In genomic region chr16:31064882-31065461, GRCh38 we compare ENCODE assay signal across 8 cellular contexts. TPM values are rescaled to one million over a fixed set of nuclear protein-coding genes. Genes with fewer than 3 reads are reported as not detected.
DNase-seq lines count a peak whose midpoint lies in the region; ATAC-seq and TF ChIP-seq lines count a peak whose summit lies in the region.

No MANE protein-coding gene starts in this region.

- no peak for ATAC-seq in natural killer cell treated with Interleukin-12 subunit alpha and Interleukin-12 subunit beta and Interleukin-15 and Interleukin-18, amount 100 ng/mL, for 72 hours
- no peak for ATAC-seq in GM21423 (IDR thresholded peaks at IDR 0.05; ENCODE audit: unreplicated experiment)

- H3K4me1 Mint-ChIP-seq in natural killer cell treated with Interleukin-12 subunit alpha and Interleukin-12 subunit beta and Interleukin-15 and Interleukin-18, amount 100 ng/mL, for 72 hours (ENCODE audit: low read depth in 2 of 2): peaks cover 41 to 53% of the 10 kb centered on the region in 2 donors

- DNase-seq in AG20443 (ENCODE audit: low spot score): peak; percentile 95
- peak; percentile 99 for DNase-seq in NCI-H524 treated with DMSO at 0.1 percent for 48 hours (lab: John Stamatoyannopoulos, UW)
- peak; percentile 63 for DNase-seq in dermis blood vessel endothelial cell
- no peak for DNase-seq in natural killer cell treated with Interleukin-12 subunit alpha and Interleukin-12 subunit beta and Interleukin-15 and Interleukin-18, amount 100 ng/mL, for 72 hours (ENCODE audit: low spot score)
- no peak for DNase-seq in NCI-H345 treated with DMSO at 0.1 percent for 48 hours (lab: John Stamatoyannopoulos, UW; ENCODE audit: unreplicated experiment)
- DNase-seq in NCI-H774 (lab: John Stamatoyannopoulos, UW): no peak
- DNase-seq in GM20000 (ENCODE audit: low spot score): no peak

- H3K27me3 Mint-ChIP-seq in natural killer cell treated with Interleukin-12 subunit alpha and Interleukin-12 subunit beta and Interleukin-15 and Interleukin-18, amount 100 ng/mL, for 72 hours: no peaks in the 10 kb centered on the region

- H3K27ac Mint-ChIP-seq in natural killer cell treated with Interleukin-12 subunit alpha and Interleukin-12 subunit beta and Interleukin-15 and Interleukin-18, amount 100 ng/mL, for 72 hours: peak overlapping the region; percentile 80 to 91

- H3K9me3 Mint-ChIP-seq in natural killer cell treated with Interleukin-12 subunit alpha and Interleukin-12 subunit beta and Interleukin-15 and Interleukin-18, amount 100 ng/mL, for 72 hours: no peaks in the 10 kb centered on the region

- no peak for TF ChIP-seq CTCF in GM20000 (IDR thresholded peaks at IDR 0.05; ENCODE audit: extremely low read depth, missing control alignments)

- H3K36me3 Mint-ChIP-seq in natural killer cell treated with Interleukin-12 subunit alpha and Interleukin-12 subunit beta and Interleukin-15 and Interleukin-18, amount 100 ng/mL, for 72 hours: no peaks in the 10 kb centered on the region

- H3K4me3 Mint-ChIP-seq in natural killer cell treated with Interleukin-12 subunit alpha and Interleukin-12 subunit beta and Interleukin-15 and Interleukin-18, amount 100 ng/mL, for 72 hours: peak overlapping the region; percentile 85

RNA-seq across cellular contexts. Expression of gene ZNF668, which starts 9.1 kb away (rescaled TPM):
- 7.3 and 9.0 TPM in 2 replicates for total RNA-seq in dermis blood vessel endothelial cell
- 10 to 100 TPM; 16.4 to 30.5 TPM for total RNA-seq in natural killer cell treated with Interleukin-12 subunit alpha and Interleukin-12 subunit beta and Interleukin-15 and Interleukin-18, amount 100 ng/mL, for 72 hours

RNA-seq across cellular contexts. Expression of gene ZNF646, which starts 9.2 kb away (rescaled TPM):
- total RNA-seq in dermis blood vessel endothelial cell: 16.0 and 17.4 TPM in 2 replicates
- total RNA-seq in natural killer cell treated with Interleukin-12 subunit alpha and Interleukin-12 subunit beta and Interleukin-15 and Interleukin-18, amount 100 ng/mL, for 72 hours: 10 to 100 TPM; 25.8 to 26.3 TPM

RNA-seq across cellular contexts. Expression of gene PRSS53, which starts 23.8 kb away (rescaled TPM):
- 0.88 and 2.0 TPM in 2 replicates for total RNA-seq in dermis blood vessel endothelial cell
- 1 to 10 TPM; 4.1 to 5.1 TPM for total RNA-seq in natural killer cell treated with Interleukin-12 subunit alpha and Interleukin-12 subunit beta and Interleukin-15 and Interleukin-18, amount 100 ng/mL, for 72 hours

RNA-seq across cellular contexts. Expression of gene VKORC1, which starts 29.6 kb away (rescaled TPM):
- total RNA-seq in dermis blood vessel endothelial cell: 67.6 and 109 TPM in 2 replicates
- 10 to 100 TPM; 65.2 to 84.6 TPM for total RNA-seq in natural killer cell treated with Interleukin-12 subunit alpha and Interleukin-12 subunit beta and Interleukin-15 and Interleukin-18, amount 100 ng/mL, for 72 hours

RNA-seq across cellular contexts. Expression of gene STX4, which starts 31.6 kb away (rescaled TPM):
- 22.9 and 26.2 TPM in 2 replicates for total RNA-seq in dermis blood vessel endothelial cell
- total RNA-seq in natural killer cell treated with Interleukin-12 subunit alpha and Interleukin-12 subunit beta and Interleukin-15 and Interleukin-18, amount 100 ng/mL, for 72 hours: 10 to 100 TPM; 85.1 to 92.0 TPM

Comparison
In these comparisons a context has a peak if more than half of its experiments do, and no peak if none do; other contexts are left out.
1. DNase-seq: peak in AG20443 (single experiment), NCI-H524 treated with DMSO at 0.1 percent for 48 hours (single experiment) and dermis blood vessel endothelial cell (single experiment); none in natural killer cell treated with Interleukin-12 subunit alpha and Interleukin-12 subunit beta and Interleukin-15 and Interleukin-18, amount 100 ng/mL, for 72 hours (single experiment), NCI-H345 treated with DMSO at 0.1 percent for 48 hours (single experiment), NCI-H774 (single experiment) and GM20000 (single experiment).